12 cellular contexts compared by ENCODE assay signal in genomic region chr2:44836174-44836573, GRCh38.
A peak's percentile ranks its signal among the peaks of the same experiment; 100 is the strongest.
DNase-seq lines count a peak whose midpoint lies in the region; ATAC-seq, FAIRE-seq and TF ChIP-seq lines count a peak whose summit lies in the region.
"Had no signal": no experiment of that assay in that cellular context is flagged by ENCODE, and none has a peak within 500 bp of the region (broad histone marks: within the 10 kb centered on the region; RNA-seq: fewer than 3 reads in every experiment).

No MANE protein-coding gene starts in this region.

- no peaks in the 10 kb centered on the region for H3K9me2 ChIP-seq in MM.1S (replicated peaks; ENCODE audit: insufficient read depth, low read length)

- H3K79me2 ChIP-seq in K562 (ENCODE audit: control insufficient read depth, insufficient read depth, low read length) (no peaks in the 10 kb centered on the region), MM.1S (ENCODE audit: low read length) (no peaks in the 10 kb centered on the region)

- H2AFZ ChIP-seq in K562 (ENCODE audit: low read depth, low read length) (no peak overlapping the region), MM.1S (ENCODE audit: low read length) (no peak overlapping the region)
- H2AFZ ChIP-seq: GM23248 had no signal

- 0% methylated on average over 8 of the region's 8 CpGs for WGBS in K562 (ENCODE audit: insufficient coverage, low coverage, missing lambda C conversion rate)

- H3K4me2 ChIP-seq in K562 (ENCODE audit: insufficient read depth, low read length): no peak overlapping the region
- H3K4me2 ChIP-seq in MM.1S (ENCODE audit: low read depth, low read length): no peak overlapping the region

- in situ Hi-C loops in K562 (cut with MboI): no loop called here

- intact Hi-C loops in K562 (cut with micrococcal nuclease): no loop called here

- ATAC-seq in GM18873 (IDR thresholded peaks at IDR 0.05; ENCODE audit: low FRiP score, unreplicated experiment): peak; percentile 51
- ATAC-seq in HG03571 (IDR thresholded peaks at IDR 0.05; ENCODE audit: unreplicated experiment): peak; percentile 53
- no peak for ATAC-seq in K562
- ATAC-seq: WTC11 had no signal

- no peak for FAIRE-seq in K562 (lab: Jason Lieb, UNC)

- TF ChIP-seq CTCF in K562 (IDR thresholded peaks at IDR 0.05 in 2 of 3, conservative IDR thresholded peaks at IDR 0.05 in 1 of 3; ENCODE audit: insufficient read depth in 2 of 3, low read depth in 1 of 3, low read length in 3 of 3) (no peak), MM.1S (IDR thresholded peaks at IDR 0.05; ENCODE audit: low read length) (no peak)

- H3K9me1 ChIP-seq in K562 (ENCODE audit: control insufficient read depth, insufficient read depth, low read length): peaks cover 2% of the 10 kb centered on the region

- no peaks in the 10 kb centered on the region for H3F3A ChIP-seq in MM.1S (ENCODE audit: insufficient read depth, low read length)

- TF ChIP-seq EP300 in K562 (IDR thresholded peaks at IDR 0.05; ENCODE audit: low read length): no peak

- no peak for TF ChIP-seq RAD21 in K562 (CRISPR knock-in tag; conservative IDR thresholded peaks at IDR 0.05 in 1 of 2, IDR thresholded peaks at IDR 0.05 in 1 of 2)

- H3K27ac ChIP-seq in K562 (ENCODE audit: extremely low read depth, low read depth, low read length) (no peak overlapping the region), MM.1S (ENCODE audit: low read length) (no peak overlapping the region)
- H3K27ac ChIP-seq: GM23248, neutrophil had no signal

- CTCF ChIA-PET in K562 (lab: Yijun Ruan, JAX; ENCODE audit: low intra/inter-chr PET ratio): no interaction called here

- H3K4me1 ChIP-seq in K562 (replicated peaks in 1 of 2; ENCODE audit: control insufficient read depth in 2 of 2, insufficient read depth in 2 of 2, low read length in 2 of 2) (no peaks in the 10 kb centered on the region), MM.1S (ENCODE audit: low read length) (no peaks in the 10 kb centered on the region)

- H3K36me3 ChIP-seq in K562 (ENCODE audit: control insufficient read depth, insufficient read depth, low read length) (no peaks in the 10 kb centered on the region), MM.1S (replicated peaks; ENCODE audit: insufficient read depth, low read length) (no peaks in the 10 kb centered on the region)
- H3K36me3 ChIP-seq: neutrophil had no signal

- BruUV-seq in K562 (replicated peaks; lab: Mats Ljungman, UMichigan): no TSS peak

- POLR2A ChIA-PET in K562 (lab: Yijun Ruan, JAX): interaction anchor here (0.7 kb wide), 2 partner anchors 9 to 775 kb away, joined by 3 read pairs; no protein-coding TSS in a partner anchor

- H3K9ac ChIP-seq in K562 (ENCODE audit: insufficient read depth in 1 of 2, low read depth in 2 of 2, low read length in 2 of 2) (no peak overlapping the region), MM.1S (ENCODE audit: low read length) (no peak overlapping the region)
- H3K9ac ChIP-seq: GM23248 had no signal

- H3K9me3 ChIP-seq in K562 (replicated peaks; ENCODE audit: control insufficient read depth, insufficient read depth, low read depth, low read length): no peaks in the 10 kb centered on the region
- no peaks in the 10 kb centered on the region for H3K9me3 ChIP-seq in MM.1S (replicated peaks; ENCODE audit: insufficient read depth, low read length)
- H3K9me3 ChIP-seq: neutrophil had no signal

- H3K27me3 ChIP-seq in K562 (ENCODE audit: control insufficient read depth in 2 of 2, insufficient read depth in 2 of 2, low read length in 2 of 2): peaks cover 8 to 23% of the 10 kb centered on the region in 2 experiments; a peak in 4 of 5 replicates
- no peaks in the 10 kb centered on the region for H3K27me3 ChIP-seq in MM.1S (replicated peaks; ENCODE audit: insufficient read depth, low read length)

- no peaks in the 10 kb centered on the region for H4K20me1 ChIP-seq in K562 (replicated peaks; ENCODE audit: control insufficient read depth, insufficient read depth, low read length)
- H4K20me1 ChIP-seq in MM.1S (ENCODE audit: insufficient read depth, low read length): no peaks in the 10 kb centered on the region

- TF ChIP-seq POLR2A in K562 (conservative IDR thresholded peaks at IDR 0.05): no peak

- H3K4me3 ChIP-seq in K562 (no peak overlapping the region), MM.1S (ENCODE audit: low read length) (no peak overlapping the region)
- H3K4me3 ChIP-seq: GM23248 had no signal

- DNase-seq in A172 (ENCODE audit: low spot score) (peak; percentile 51), K562 (ENCODE audit: extremely low read depth in 1 of 4, low spot score in 3 of 4) (no peak), HuH-7 (ENCODE audit: low spot score) (no peak), MM.1S (no peak), NCI-H1417 (lab: John Stamatoyannopoulos, UW) (no peak), occipital lobe (lab: John Stamatoyannopoulos, UW) (no peak)
- DNase-seq: GM23248, kidney glomerular epithelial cell had no signal

TF ChIP-seq in K562, 482 proteins besides CTCF, POLR2A, EP300 and RAD21:
- TF ChIP-seq ZNF583 (CRISPR knock-in tag; IDR thresholded peaks at IDR 0.05) (no peak), FOSL1 (tag; conservative IDR thresholded peaks at IDR 0.05) (peak; percentile 34; the same call in 1 of the 2 replicates)
TF ChIP-seq in K562: peak in this region for 1.
